In the genomic region with DNA sequence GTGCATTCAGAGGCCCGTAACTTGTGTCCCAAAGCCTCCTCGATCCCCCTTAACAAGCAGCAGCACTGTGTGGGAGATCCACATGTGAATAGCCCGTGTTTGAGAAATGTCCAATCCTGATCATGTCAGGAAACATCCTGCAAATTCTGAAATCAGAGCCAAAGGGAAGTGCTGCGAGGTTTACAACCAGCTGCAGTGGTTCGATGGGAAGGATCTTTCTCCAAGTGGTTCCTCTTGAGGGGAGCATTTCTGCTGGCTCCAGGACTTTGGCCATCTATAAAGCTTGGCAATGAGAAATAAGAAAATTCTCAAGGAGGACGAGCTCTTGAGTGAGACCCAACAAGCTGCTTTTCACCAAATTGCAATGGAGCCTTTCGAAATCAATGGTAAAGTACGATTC, we compare ENCODE assay signal across 17 cellular contexts. TPM values are rescaled to one million over a fixed set of nuclear protein-coding genes. Genes with fewer than 3 reads are reported as not detected.
DNase-seq lines count a peak whose midpoint lies in the region; ATAC-seq and TF ChIP-seq lines count a peak whose summit lies in the region.
"Had no signal": no experiment of that assay in that cellular context is flagged by ENCODE, and none has a peak within 500 bp of the region (broad histone marks: within the 10 kb centered on the region; RNA-seq: fewer than 3 reads in every experiment).

A gene with protein sequence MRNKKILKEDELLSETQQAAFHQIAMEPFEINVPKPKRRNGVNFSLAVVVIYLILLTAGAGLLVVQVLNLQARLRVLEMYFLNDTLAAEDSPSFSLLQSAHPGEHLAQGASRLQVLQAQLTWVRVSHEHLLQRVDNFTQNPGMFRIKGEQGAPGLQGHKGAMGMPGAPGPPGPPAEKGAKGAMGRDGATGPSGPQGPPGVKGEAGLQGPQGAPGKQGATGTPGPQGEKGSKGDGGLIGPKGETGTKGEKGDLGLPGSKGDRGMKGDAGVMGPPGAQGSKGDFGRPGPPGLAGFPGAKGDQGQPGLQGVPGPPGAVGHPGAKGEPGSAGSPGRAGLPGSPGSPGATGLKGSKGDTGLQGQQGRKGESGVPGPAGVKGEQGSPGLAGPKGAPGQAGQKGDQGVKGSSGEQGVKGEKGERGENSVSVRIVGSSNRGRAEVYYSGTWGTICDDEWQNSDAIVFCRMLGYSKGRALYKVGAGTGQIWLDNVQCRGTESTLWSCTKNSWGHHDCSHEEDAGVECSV (plus strand): TSS at position 183 of the 400 bp plus-strand sequence. CDS start 107 bp downstream, at position 290.

- H3K9me3 Mint-ChIP-seq in HFFc6: peaks cover 8% of the 10 kb centered on the region

- H3K36me3 Mint-ChIP-seq in HFFc6 (ENCODE audit: low read depth): no peaks in the 10 kb centered on the region

- H3K4me1 ChIP-seq in adrenal gland (replicated peaks in 1 of 2) (no peaks in the 10 kb centered on the region), lower lobe of right lung (peaks cover 8% of the 10 kb centered on the region), thoracic aorta (ENCODE audit: control insufficient read depth in 1 of 2, low read depth in 2 of 2) (no peaks in the 10 kb centered on the region)
- H3K4me1 ChIP-seq: BE2C had no signal

- TF ChIP-seq CTCF in adrenal gland (IDR thresholded peaks at IDR 0.05) (no peak), lower lobe of right lung (IDR thresholded peaks at IDR 0.05) (no peak), thoracic aorta (IDR thresholded peaks at IDR 0.05) (no peak), HFFc6 (IDR thresholded peaks at IDR 0.05) (no peak)

- H3K4me1 Mint-ChIP-seq in HFFc6 (ENCODE audit: low read depth): no peaks in the 10 kb centered on the region

- ATAC-seq in lower lobe of right lung (no peak), thoracic aorta (ENCODE audit: insufficient number of reproducible peaks, low FRiP score, low read depth) (no peak)
- ATAC-seq: HCT116 had no signal

- H3K27me3 ChIP-seq in adrenal gland (no peaks in the 10 kb centered on the region), lower lobe of right lung (ENCODE audit: low read depth) (no peaks in the 10 kb centered on the region), thoracic aorta (replicated peaks; ENCODE audit: insufficient read depth) (no peaks in the 10 kb centered on the region)
- H3K27me3 ChIP-seq: BE2C had no signal

- H3K27ac Mint-ChIP-seq in HFFc6: no peak within 1 kb of the TSS

- no peak for TF ChIP-seq POLR2A in adrenal gland (IDR thresholded peaks at IDR 0.05)

- 64 to 69% (median 68%) methylated on average over 8 of the region's 8 CpGs for WGBS in adrenal gland, 4 donors

- no peak within 1 kb of the TSS for H3K4me3 ChIP-seq in adrenal gland
- peak within 1 kb of the TSS; percentile 34 for H3K4me3 ChIP-seq in lower lobe of right lung
- no peak within 1 kb of the TSS for H3K4me3 ChIP-seq in thoracic aorta
- H3K4me3 ChIP-seq: GM23248, MG63 had no signal

- DNase-seq in CD1c-positive myeloid dendritic cell (ENCODE audit: extremely low spot score) (peak; percentile 29), adrenal gland (peak in 1 of 7 donors; percentile 7), lower lobe of right lung (no peak), thoracic aorta (ENCODE audit: low spot score) (no peak), DMS114 treated with DMSO at 0.1 percent for 48 hours (lab: John Stamatoyannopoulos, UW; ENCODE audit: unreplicated experiment) (no peak), HFFc6 (no peak), NCI-H1105 treated with DMSO at 0.1 percent for 48 hours (lab: John Stamatoyannopoulos, UW) (no peak)
- DNase-seq: BE2C, DMS 273 treated with DMSO at 0.1 percent for 48 hours, GM23248, KG1, MG63, NCI-H1092 treated with DMSO at 0.1 percent for 48 hours, NCI-H1694 treated with DMSO at 0.1 percent for 48 hours, NCI-H345, NCI-H69 had no signal

- intact Hi-C loops in adrenal gland (cut with DNase I) (no loop called here), lower lobe of right lung (cut with DNase I) (no loop called here)

- H3K9me3 ChIP-seq in adrenal gland (replicated peaks in 1 of 3): no peaks in the 10 kb centered on the region
- H3K9me3 ChIP-seq in lower lobe of right lung: no peaks in the 10 kb centered on the region
- no peaks in the 10 kb centered on the region for H3K9me3 ChIP-seq in thoracic aorta
- H3K9me3 ChIP-seq: BE2C, MG63 had no signal

- no peak within 1 kb of the TSS for H3K4me3 Mint-ChIP-seq in HFFc6

- H3K27ac ChIP-seq in adrenal gland (no peak within 1 kb of the TSS), lower lobe of right lung (no peak within 1 kb of the TSS), thoracic aorta (no peak within 1 kb of the TSS)
- H3K27ac ChIP-seq: GM23248 had no signal

- H3K27me3 Mint-ChIP-seq in HFFc6 (ENCODE audit: insufficient read depth): no peaks in the 10 kb centered on the region; the same call in 1 of the 2 replicates

- H3K36me3 ChIP-seq in adrenal gland (replicated peaks in 1 of 2) (no peaks in the 10 kb centered on the region), lower lobe of right lung (no peaks in the 10 kb centered on the region), thoracic aorta (no peaks in the 10 kb centered on the region)
- H3K36me3 ChIP-seq: BE2C, MG63 had no signal

RNA-seq across cellular contexts. Expression of the gene that starts here (rescaled TPM):
- total RNA-seq in adrenal gland: 100 to 1,000 TPM in 2 of 8 donors, 10 to 100 TPM in 5, 1 to 10 TPM in 1; 2.2 to 149 (median 47.3) TPM
- 10 to 100 TPM in 2 of 3 donors, 1 to 10 TPM in 1; 8.7 to 19.1 (median 14.5) TPM for polyA plus RNA-seq in adrenal gland
- 491 TPM for total RNA-seq in lower lobe of right lung
- 10 to 100 TPM; 10.4 to 13.7 TPM for total RNA-seq in thoracic aorta
- total RNA-seq in HFFc6 (2021; fragmentation: NEBNext Ultra II Directional; extraction: Animal tissue kit (Norgen Biotek cat#: 25700)): not detected
- total RNA-seq: GM23248 had no signal
- polyA plus RNA-seq: GM23248 had no signal
